In the genomic region with DNA sequence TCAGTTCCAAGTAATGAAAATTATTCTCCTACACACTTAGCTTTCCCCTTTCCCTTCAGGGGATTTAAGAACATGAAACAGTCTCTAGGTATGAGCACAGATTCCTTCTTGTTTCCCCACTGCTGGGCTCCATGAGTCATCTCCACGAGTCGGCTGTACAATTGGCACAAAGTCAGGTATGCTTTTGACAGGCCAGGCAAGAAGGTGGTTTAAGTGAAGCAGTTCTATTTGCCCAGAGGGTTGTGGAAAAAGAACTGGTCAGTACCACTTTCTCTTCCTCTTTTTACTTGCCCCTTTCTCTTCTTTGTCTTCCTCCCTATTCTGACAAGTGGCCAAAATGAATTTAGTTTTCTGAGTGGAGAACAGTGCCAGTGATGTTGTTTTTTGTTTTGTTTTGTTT, we compare ENCODE assay signal across 1 cellular context.
TF ChIP-seq lines count a peak whose summit lies in the region.

No MANE protein-coding gene starts in this region.

TF ChIP-seq in GM23338, 12 proteins besides CTCF, POLR2A, EP300 and RAD21:
- TF ChIP-seq, protein P1, sequence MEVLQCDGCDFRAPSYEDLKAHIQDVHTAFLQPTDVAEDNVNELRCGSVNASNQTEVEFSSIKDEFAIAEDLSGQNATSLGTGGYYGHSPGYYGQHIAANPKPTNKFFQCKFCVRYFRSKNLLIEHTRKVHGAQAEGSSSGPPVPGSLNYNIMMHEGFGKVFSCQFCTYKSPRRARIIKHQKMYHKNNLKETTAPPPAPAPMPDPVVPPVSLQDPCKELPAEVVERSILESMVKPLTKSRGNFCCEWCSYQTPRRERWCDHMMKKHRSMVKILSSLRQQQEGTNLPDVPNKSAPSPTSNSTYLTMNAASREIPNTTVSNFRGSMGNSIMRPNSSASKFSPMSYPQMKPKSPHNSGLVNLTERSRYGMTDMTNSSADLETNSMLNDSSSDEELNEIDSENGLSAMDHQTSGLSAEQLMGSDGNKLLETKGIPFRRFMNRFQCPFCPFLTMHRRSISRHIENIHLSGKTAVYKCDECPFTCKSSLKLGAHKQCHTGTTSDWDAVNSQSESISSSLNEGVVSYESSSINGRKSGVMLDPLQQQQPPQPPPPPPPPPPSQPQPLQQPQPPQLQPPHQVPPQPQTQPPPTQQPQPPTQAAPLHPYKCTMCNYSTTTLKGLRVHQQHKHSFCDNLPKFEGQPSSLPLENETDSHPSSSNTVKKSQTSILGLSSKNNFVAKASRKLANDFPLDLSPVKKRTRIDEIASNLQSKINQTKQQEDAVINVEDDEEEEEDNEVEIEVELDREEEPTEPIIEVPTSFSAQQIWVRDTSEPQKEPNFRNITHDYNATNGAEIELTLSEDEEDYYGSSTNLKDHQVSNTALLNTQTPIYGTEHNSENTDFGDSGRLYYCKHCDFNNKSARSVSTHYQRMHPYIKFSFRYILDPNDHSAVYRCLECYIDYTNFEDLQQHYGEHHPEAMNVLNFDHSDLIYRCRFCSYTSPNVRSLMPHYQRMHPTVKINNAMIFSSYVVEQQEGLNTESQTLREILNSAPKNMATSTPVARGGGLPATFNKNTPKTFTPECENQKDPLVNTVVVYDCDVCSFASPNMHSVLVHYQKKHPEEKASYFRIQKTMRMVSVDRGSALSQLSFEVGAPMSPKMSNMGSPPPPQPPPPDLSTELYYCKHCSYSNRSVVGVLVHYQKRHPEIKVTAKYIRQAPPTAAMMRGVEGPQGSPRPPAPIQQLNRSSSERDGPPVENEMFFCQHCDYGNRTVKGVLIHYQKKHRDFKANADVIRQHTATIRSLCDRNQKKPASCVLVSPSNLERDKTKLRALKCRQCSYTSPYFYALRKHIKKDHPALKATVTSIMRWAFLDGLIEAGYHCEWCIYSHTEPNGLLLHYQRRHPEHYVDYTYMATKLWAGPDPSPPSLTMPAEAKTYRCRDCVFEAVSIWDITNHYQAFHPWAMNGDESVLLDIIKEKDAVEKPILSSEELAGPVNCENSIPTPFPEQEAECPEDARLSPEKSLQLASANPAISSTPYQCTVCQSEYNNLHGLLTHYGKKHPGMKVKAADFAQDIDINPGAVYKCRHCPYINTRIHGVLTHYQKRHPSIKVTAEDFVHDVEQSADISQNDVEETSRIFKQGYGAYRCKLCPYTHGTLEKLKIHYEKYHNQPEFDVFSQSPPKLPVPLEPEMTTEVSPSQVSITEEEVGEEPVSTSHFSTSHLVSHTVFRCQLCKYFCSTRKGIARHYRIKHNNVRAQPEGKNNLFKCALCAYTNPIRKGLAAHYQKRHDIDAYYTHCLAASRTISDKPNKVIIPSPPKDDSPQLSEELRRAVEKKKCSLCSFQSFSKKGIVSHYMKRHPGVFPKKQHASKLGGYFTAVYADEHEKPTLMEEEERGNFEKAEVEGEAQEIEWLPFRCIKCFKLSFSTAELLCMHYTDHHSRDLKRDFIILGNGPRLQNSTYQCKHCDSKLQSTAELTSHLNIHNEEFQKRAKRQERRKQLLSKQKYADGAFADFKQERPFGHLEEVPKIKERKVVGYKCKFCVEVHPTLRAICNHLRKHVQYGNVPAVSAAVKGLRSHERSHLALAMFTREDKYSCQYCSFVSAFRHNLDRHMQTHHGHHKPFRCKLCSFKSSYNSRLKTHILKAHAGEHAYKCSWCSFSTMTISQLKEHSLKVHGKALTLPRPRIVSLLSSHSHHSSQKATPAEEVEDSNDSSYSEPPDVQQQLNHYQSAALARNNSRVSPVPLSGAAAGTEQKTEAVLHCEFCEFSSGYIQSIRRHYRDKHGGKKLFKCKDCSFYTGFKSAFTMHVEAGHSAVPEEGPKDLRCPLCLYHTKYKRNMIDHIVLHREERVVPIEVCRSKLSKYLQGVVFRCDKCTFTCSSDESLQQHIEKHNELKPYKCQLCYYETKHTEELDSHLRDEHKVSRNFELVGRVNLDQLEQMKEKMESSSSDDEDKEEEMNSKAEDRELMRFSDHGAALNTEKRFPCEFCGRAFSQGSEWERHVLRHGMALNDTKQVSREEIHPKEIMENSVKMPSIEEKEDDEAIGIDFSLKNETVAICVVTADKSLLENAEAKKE (CRISPR knock-in tag; IDR thresholded peaks at IDR 0.05) = no peak
- TF ChIP-seq POLR2AphosphoS5 (IDR thresholded peaks at IDR 0.05; ENCODE audit: low read depth) (no peak), CREB1 (CRISPR knock-in tag; IDR thresholded peaks at IDR 0.05; ENCODE audit: low read depth) (no peak), NANOG (IDR thresholded peaks at IDR 0.05; ENCODE audit: borderline replicate concordance) (no peak), JUNB (IDR thresholded peaks at IDR 0.05; ENCODE audit: unreplicated experiment) (no peak), EZH2phosphoT487 (IDR thresholded peaks at IDR 0.05; ENCODE audit: unreplicated experiment) (no peak)
- TF ChIP-seq, protein P2, sequence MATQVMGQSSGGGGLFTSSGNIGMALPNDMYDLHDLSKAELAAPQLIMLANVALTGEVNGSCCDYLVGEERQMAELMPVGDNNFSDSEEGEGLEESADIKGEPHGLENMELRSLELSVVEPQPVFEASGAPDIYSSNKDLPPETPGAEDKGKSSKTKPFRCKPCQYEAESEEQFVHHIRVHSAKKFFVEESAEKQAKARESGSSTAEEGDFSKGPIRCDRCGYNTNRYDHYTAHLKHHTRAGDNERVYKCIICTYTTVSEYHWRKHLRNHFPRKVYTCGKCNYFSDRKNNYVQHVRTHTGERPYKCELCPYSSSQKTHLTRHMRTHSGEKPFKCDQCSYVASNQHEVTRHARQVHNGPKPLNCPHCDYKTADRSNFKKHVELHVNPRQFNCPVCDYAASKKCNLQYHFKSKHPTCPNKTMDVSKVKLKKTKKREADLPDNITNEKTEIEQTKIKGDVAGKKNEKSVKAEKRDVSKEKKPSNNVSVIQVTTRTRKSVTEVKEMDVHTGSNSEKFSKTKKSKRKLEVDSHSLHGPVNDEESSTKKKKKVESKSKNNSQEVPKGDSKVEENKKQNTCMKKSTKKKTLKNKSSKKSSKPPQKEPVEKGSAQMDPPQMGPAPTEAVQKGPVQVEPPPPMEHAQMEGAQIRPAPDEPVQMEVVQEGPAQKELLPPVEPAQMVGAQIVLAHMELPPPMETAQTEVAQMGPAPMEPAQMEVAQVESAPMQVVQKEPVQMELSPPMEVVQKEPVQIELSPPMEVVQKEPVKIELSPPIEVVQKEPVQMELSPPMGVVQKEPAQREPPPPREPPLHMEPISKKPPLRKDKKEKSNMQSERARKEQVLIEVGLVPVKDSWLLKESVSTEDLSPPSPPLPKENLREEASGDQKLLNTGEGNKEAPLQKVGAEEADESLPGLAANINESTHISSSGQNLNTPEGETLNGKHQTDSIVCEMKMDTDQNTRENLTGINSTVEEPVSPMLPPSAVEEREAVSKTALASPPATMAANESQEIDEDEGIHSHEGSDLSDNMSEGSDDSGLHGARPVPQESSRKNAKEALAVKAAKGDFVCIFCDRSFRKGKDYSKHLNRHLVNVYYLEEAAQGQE (IDR thresholded peaks at IDR 0.05; ENCODE audit: unreplicated experiment) = no peak
- TF ChIP-seq, protein P3, sequence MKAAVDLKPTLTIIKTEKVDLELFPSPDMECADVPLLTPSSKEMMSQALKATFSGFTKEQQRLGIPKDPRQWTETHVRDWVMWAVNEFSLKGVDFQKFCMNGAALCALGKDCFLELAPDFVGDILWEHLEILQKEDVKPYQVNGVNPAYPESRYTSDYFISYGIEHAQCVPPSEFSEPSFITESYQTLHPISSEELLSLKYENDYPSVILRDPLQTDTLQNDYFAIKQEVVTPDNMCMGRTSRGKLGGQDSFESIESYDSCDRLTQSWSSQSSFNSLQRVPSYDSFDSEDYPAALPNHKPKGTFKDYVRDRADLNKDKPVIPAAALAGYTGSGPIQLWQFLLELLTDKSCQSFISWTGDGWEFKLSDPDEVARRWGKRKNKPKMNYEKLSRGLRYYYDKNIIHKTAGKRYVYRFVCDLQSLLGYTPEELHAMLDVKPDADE (IDR thresholded peaks at IDR 0.05) = no peak
